ENCODE assay signal across 37 cellular contexts in genomic region chrX:77679145-77679544, GRCh38.
"Had no signal": no experiment of that assay in that cellular context is flagged by ENCODE, and none has a peak within 500 bp of the region (broad histone marks: within the 10 kb centered on the region; RNA-seq: fewer than 3 reads in every experiment).

No MANE protein-coding gene starts in this region.

- H3K9me3 Mint-ChIP-seq: activated B cell treated with CpG ODN at 0.5 μM for 24 hours; activated CD4-positive, alpha-beta memory T cell treated with anti-CD3 and anti-CD28 coated beads for 36 hours; activated CD4-positive, alpha-beta T cell treated with anti-CD3 and anti-CD28 coated beads, Interleukin-2, amount 10 ng/mL, durations not matched to agents 24 days and 14 days; activated CD8-positive, alpha-beta T cell treated with anti-CD3 and anti-CD28 coated beads for 36 hours; activated naive CD4-positive, alpha-beta T cell treated with anti-CD3 and anti-CD28 coated beads, Interleukin-2, amount 10 ng/mL, durations not matched to agents 7 days and 5 days; activated naive CD4-positive, alpha-beta T cell treated with anti-CD3 and anti-CD28 coated beads, Interleukin-2, amount 50 U/mL, for 24 hours; activated naive CD8-positive, alpha-beta T cell treated with anti-CD3 and anti-CD28 coated beads, Interleukin-2, amount 10 ng/mL, durations not matched to agents 7 days and 5 days; activated naive CD8-positive, alpha-beta T cell treated with anti-CD3 and anti-CD28 coated beads, Interleukin-2, amount 50 U/mL, for 24 hours; activated T-cell treated with anti-CD3 and anti-CD28 coated beads, Interleukin-2, amount 50 U/mL, for 4 hours; activated T-cell treated with anti-CD3 and anti-CD28 coated beads, Interleukin-2, amount 50 U/mL, for 72 hours; activated T-helper 1 cell treated with anti-CD3 and anti-CD28 coated beads, Interleukin-12 subunit alpha, Interleukin-12 subunit beta, Interleukin-2, Interleukin-4 antibody, amounts not matched to agents 30 ng/mL and 10 ng/mL and 1 ng/mL, durations not matched to agents 14 hours and 24 hours and 36 hours; activated T-helper 17 cell treated with anti-CD3 and anti-CD28 coated beads, Interleukin-2, amount 50 U/mL, for 72 hours; T-helper 1 cell treated with Interleukin-12 subunit alpha and Interleukin-12 subunit beta and Interleukin-4 antibody, amounts not matched to agents 30 μg/mL and 1 μg/mL, for 36 hours; T-helper 2 cell treated with Interferon-gamma antibody and Interleukin-4, amounts not matched to agents 5 μg/mL and 100 μg/mL, for 36 hours had no signal

- H3K9me3 ChIP-seq: ascending aorta, breast epithelium had no signal

- H3K27ac ChIP-seq: ascending aorta, brain microvascular endothelial cell, breast epithelium, VCaP had no signal

- ATAC-seq: activated CD8-positive, alpha-beta T cell treated with anti-CD3 and anti-CD28 coated beads for 36 hours; activated naive CD8-positive, alpha-beta T cell treated with anti-CD3 and anti-CD28 coated beads, Interleukin-2, amount 50 U/mL, for 24 hours; activated T-cell treated with anti-CD3 and anti-CD28 coated beads, Interleukin-2, amount 50 U/mL, for 4 hours; activated T-cell treated with anti-CD3 and anti-CD28 coated beads, Interleukin-2, amount 50 U/mL, for 72 hours; activated T-helper 17 cell treated with anti-CD3 and anti-CD28 coated beads, Interleukin-2, amount 50 U/mL, for 72 hours had no signal

- H3K27ac Mint-ChIP-seq: activated B cell treated with CpG ODN at 0.5 μM for 24 hours; activated CD4-positive, alpha-beta memory T cell treated with anti-CD3 and anti-CD28 coated beads for 36 hours; activated CD4-positive, alpha-beta T cell treated with anti-CD3 and anti-CD28 coated beads, Interleukin-2, amount 10 ng/mL, durations not matched to agents 24 days and 14 days; activated CD8-positive, alpha-beta T cell treated with anti-CD3 and anti-CD28 coated beads for 36 hours; activated naive CD4-positive, alpha-beta T cell treated with anti-CD3 and anti-CD28 coated beads, Interleukin-2, amount 10 ng/mL, durations not matched to agents 7 days and 5 days; activated naive CD4-positive, alpha-beta T cell treated with anti-CD3 and anti-CD28 coated beads, Interleukin-2, amount 50 U/mL, for 24 hours; activated naive CD8-positive, alpha-beta T cell treated with anti-CD3 and anti-CD28 coated beads, Interleukin-2, amount 10 ng/mL, durations not matched to agents 7 days and 5 days; activated naive CD8-positive, alpha-beta T cell treated with anti-CD3 and anti-CD28 coated beads, Interleukin-2, amount 50 U/mL, for 24 hours; activated T-helper 1 cell treated with anti-CD3 and anti-CD28 coated beads, Interleukin-12 subunit alpha, Interleukin-12 subunit beta, Interleukin-2, Interleukin-4 antibody, amounts not matched to agents 30 ng/mL and 10 ng/mL and 1 ng/mL, durations not matched to agents 14 hours and 24 hours and 36 hours; activated T-helper 17 cell treated with anti-CD3 and anti-CD28 coated beads, Interleukin-2, amount 50 U/mL, for 72 hours; T-helper 1 cell treated with Interleukin-12 subunit alpha and Interleukin-12 subunit beta and Interleukin-4 antibody, amounts not matched to agents 30 μg/mL and 1 μg/mL, for 36 hours; T-helper 2 cell treated with Interferon-gamma antibody and Interleukin-4, amounts not matched to agents 5 μg/mL and 100 μg/mL, for 36 hours had no signal

- H3K4me3 ChIP-seq: ascending aorta, breast epithelium had no signal

- DNase-seq: activated B cell treated with CpG ODN at 0.5 μM for 24 hours; activated CD4-positive, alpha-beta memory T cell treated with anti-CD3 and anti-CD28 coated beads for 36 hours; activated CD4-positive, alpha-beta T cell treated with anti-CD3 and anti-CD28 coated beads for 4 hours; activated CD4-positive, alpha-beta T cell treated with anti-CD3 and anti-CD28 coated beads, Interleukin-2, amount 10 ng/mL, durations not matched to agents 24 days and 14 days; activated CD4-positive, alpha-beta T cell treated with anti-CD3 and anti-CD28 coated beads, Interleukin-2, amount 50 U/mL, for 1 hour; activated CD4-positive, alpha-beta T cell treated with anti-CD3 and anti-CD28 coated beads, Interleukin-2, amount 50 U/mL, for 4 hours; activated CD4-positive, CD25-positive, alpha-beta regulatory T cell treated with anti-CD3 and anti-CD28 coated beads, Interleukin-2, amount 50 U/mL, for 72 hours; activated CD8-positive, alpha-beta memory T cell treated with anti-CD3 and anti-CD28 coated beads, Interleukin-2, amount 50 U/mL, for 4 hours; activated CD8-positive, alpha-beta T cell treated with anti-CD3 and anti-CD28 coated beads for 36 hours; activated effector memory CD4-positive, alpha-beta T cell treated with anti-CD3 and anti-CD28 coated beads, Interleukin-2, amount 50 U/mL, for 16 hours; activated gamma-delta T cell treated with Interleukin-2 at 50 U/mL for 16 hours; activated naive CD4-positive, alpha-beta T cell; activated naive CD4-positive, alpha-beta T cell treated with anti-CD3 and anti-CD28 coated beads, Interleukin-2, amount 10 ng/mL, durations not matched to agents 7 days and 5 days; activated naive CD8-positive, alpha-beta T cell treated with anti-CD3 and anti-CD28 coated beads, Interleukin-2, amount 10 ng/mL, durations not matched to agents 7 days and 5 days; activated naive CD8-positive, alpha-beta T cell treated with anti-CD3 and anti-CD28 coated beads, Interleukin-2, amount 50 U/mL, for 24 hours; activated T-cell treated with anti-CD3 and anti-CD28 coated beads for 4 hours; activated T-cell treated with anti-CD3 and anti-CD28 coated beads, Interleukin-2, amount 50 U/mL, for 1 hour; activated T-cell treated with anti-CD3 and anti-CD28 coated beads, Interleukin-2, amount 50 U/mL, for 4 hours; activated T-cell treated with anti-CD3 and anti-CD28 coated beads, Interleukin-2, amount 50 U/mL, for 72 hours; amygdala; anterior cingulate cortex; brain microvascular endothelial cell; central memory CD4-positive, alpha-beta T cell; cerebellar nuclear complex; T-helper 1 cell; T-helper 2 cell; T-helper 9 cell had no signal

- H3K4me3 Mint-ChIP-seq: activated B cell treated with CpG ODN at 0.5 μM for 24 hours; activated CD4-positive, alpha-beta memory T cell treated with anti-CD3 and anti-CD28 coated beads for 36 hours; activated CD4-positive, alpha-beta T cell treated with anti-CD3 and anti-CD28 coated beads, Interleukin-2, amount 10 ng/mL, durations not matched to agents 24 days and 14 days; activated CD8-positive, alpha-beta T cell treated with anti-CD3 and anti-CD28 coated beads for 36 hours; activated naive CD4-positive, alpha-beta T cell treated with anti-CD3 and anti-CD28 coated beads, Interleukin-2, amount 10 ng/mL, durations not matched to agents 7 days and 5 days; activated naive CD4-positive, alpha-beta T cell treated with anti-CD3 and anti-CD28 coated beads, Interleukin-2, amount 50 U/mL, for 24 hours; activated naive CD8-positive, alpha-beta T cell; activated naive CD8-positive, alpha-beta T cell treated with anti-CD3 and anti-CD28 coated beads, Interleukin-2, amount 10 ng/mL, durations not matched to agents 7 days and 5 days; activated naive CD8-positive, alpha-beta T cell treated with anti-CD3 and anti-CD28 coated beads, Interleukin-2, amount 50 U/mL, for 24 hours; activated T-cell treated with anti-CD3 and anti-CD28 coated beads, Interleukin-2, amount 50 U/mL, for 4 hours; activated T-cell treated with anti-CD3 and anti-CD28 coated beads, Interleukin-2, amount 50 U/mL, for 72 hours; activated T-helper 1 cell treated with anti-CD3 and anti-CD28 coated beads, Interleukin-12 subunit alpha, Interleukin-12 subunit beta, Interleukin-2, Interleukin-4 antibody, amounts not matched to agents 30 ng/mL and 10 ng/mL and 1 ng/mL, durations not matched to agents 14 hours and 24 hours and 36 hours; activated T-helper 17 cell treated with anti-CD3 and anti-CD28 coated beads, Interleukin-2, amount 50 U/mL, for 72 hours; T-helper 1 cell treated with Interleukin-12 subunit alpha and Interleukin-12 subunit beta and Interleukin-4 antibody, amounts not matched to agents 30 μg/mL and 1 μg/mL, for 36 hours; T-helper 2 cell treated with Interferon-gamma antibody and Interleukin-4, amounts not matched to agents 5 μg/mL and 100 μg/mL, for 36 hours had no signal

- H3K4me1 ChIP-seq: ascending aorta, breast epithelium had no signal

- H3K4me1 Mint-ChIP-seq: activated B cell treated with CpG ODN at 0.5 μM for 24 hours; activated naive CD4-positive, alpha-beta T cell treated with anti-CD3 and anti-CD28 coated beads, Interleukin-2, amount 10 ng/mL, durations not matched to agents 7 days and 5 days; activated naive CD8-positive, alpha-beta T cell treated with anti-CD3 and anti-CD28 coated beads, Interleukin-2, amount 10 ng/mL, durations not matched to agents 7 days and 5 days had no signal

- H3K27me3 ChIP-seq: ascending aorta, brain microvascular endothelial cell had no signal

- H3K36me3 ChIP-seq: brain microvascular endothelial cell, breast epithelium had no signal

- FAIRE-seq: TTC549 had no signal

- H3K27me3 Mint-ChIP-seq: activated B cell treated with CpG ODN at 0.5 μM for 24 hours; activated CD4-positive, alpha-beta memory T cell treated with anti-CD3 and anti-CD28 coated beads for 36 hours; activated CD4-positive, alpha-beta T cell treated with anti-CD3 and anti-CD28 coated beads, Interleukin-2, amount 10 ng/mL, durations not matched to agents 24 days and 14 days; activated CD8-positive, alpha-beta T cell treated with anti-CD3 and anti-CD28 coated beads for 36 hours; activated naive CD4-positive, alpha-beta T cell treated with anti-CD3 and anti-CD28 coated beads, Interleukin-2, amount 10 ng/mL, durations not matched to agents 7 days and 5 days; activated naive CD4-positive, alpha-beta T cell treated with anti-CD3 and anti-CD28 coated beads, Interleukin-2, amount 50 U/mL, for 24 hours; activated naive CD8-positive, alpha-beta T cell; activated naive CD8-positive, alpha-beta T cell treated with anti-CD3 and anti-CD28 coated beads, Interleukin-2, amount 10 ng/mL, durations not matched to agents 7 days and 5 days; activated naive CD8-positive, alpha-beta T cell treated with anti-CD3 and anti-CD28 coated beads, Interleukin-2, amount 50 U/mL, for 24 hours; activated T-helper 17 cell treated with anti-CD3 and anti-CD28 coated beads, Interleukin-2, amount 50 U/mL, for 72 hours had no signal
